Comparison of ENCODE assay signal across 33 cellular contexts in the genomic region with DNA sequence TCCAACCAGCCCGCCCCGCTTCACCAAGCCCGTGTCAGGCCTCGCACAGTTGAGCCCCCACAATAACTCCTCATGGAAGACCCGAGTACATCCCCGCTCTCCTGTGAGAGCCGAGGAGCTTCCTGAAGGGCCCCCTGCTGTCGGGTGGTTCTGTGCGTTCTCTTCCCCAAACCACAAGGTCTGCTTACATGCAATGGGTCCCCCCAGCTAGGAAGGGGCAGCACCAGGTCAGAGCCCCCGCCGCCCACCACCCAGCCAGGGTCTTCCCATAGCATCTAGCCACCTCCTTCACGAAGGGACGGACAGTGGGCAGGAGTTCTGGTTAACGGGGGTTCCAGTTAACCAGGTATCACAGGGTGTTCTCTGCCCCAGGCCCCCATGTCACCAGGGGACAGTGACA. TPM values are rescaled to one million over a fixed set of nuclear protein-coding genes. Genes with fewer than 3 reads are reported as not detected.
"Had no signal": no experiment of that assay in that cellular context is flagged by ENCODE, and none has a peak within 500 bp of the region (broad histone marks: within the 10 kb centered on the region; RNA-seq: fewer than 3 reads in every experiment).

No MANE protein-coding gene starts in this region.

- ATAC-seq: activated CD4-positive, alpha-beta T cell treated with anti-CD3 and anti-CD28 coated beads for 36 hours; activated CD8-positive, alpha-beta memory T cell treated with anti-CD3 and anti-CD28 coated beads, Interleukin-2, amount 10 ng/mL, durations not matched to agents 7 days and 5 days; activated CD8-positive, alpha-beta T cell treated with anti-CD3 and anti-CD28 coated beads, Interleukin-2, amount 10 ng/mL, durations not matched to agents 7 days and 5 days; T-helper 17 cell had no signal

- H3K27ac ChIP-seq: ascending aorta, coronary artery, dorsolateral prefrontal cortex, WERI-Rb-1 had no signal

- H3K4me1 Mint-ChIP-seq: activated B cell treated with CpG ODN at 0.5 μM for 24 hours; activated CD4-positive, alpha-beta T cell treated with anti-CD3 and anti-CD28 coated beads for 36 hours; activated CD4-positive, alpha-beta T cell treated with anti-CD3 and anti-CD28 coated beads, Interleukin-2, amount 10 ng/mL, durations not matched to agents 24 days and 14 days; activated CD8-positive, alpha-beta memory T cell treated with anti-CD3 and anti-CD28 coated beads, Interleukin-2, amount 10 ng/mL, durations not matched to agents 7 days and 5 days; activated naive CD4-positive, alpha-beta T cell treated with anti-CD3 and anti-CD28 coated beads, Interleukin-2, amount 50 U/mL, for 24 hours; activated naive CD8-positive, alpha-beta T cell treated with anti-CD3 and anti-CD28 coated beads, Interleukin-2, amount 10 ng/mL, durations not matched to agents 7 days and 5 days had no signal

- H3K4me1 ChIP-seq: ascending aorta had no signal

- H3K27ac Mint-ChIP-seq: activated B cell treated with CpG ODN at 0.5 μM for 24 hours; activated CD4-positive, alpha-beta memory T cell treated with anti-CD3 and anti-CD28 coated beads for 36 hours; activated CD4-positive, alpha-beta T cell treated with anti-CD3 and anti-CD28 coated beads for 36 hours; activated CD4-positive, alpha-beta T cell treated with anti-CD3 and anti-CD28 coated beads, Interleukin-2, amount 10 ng/mL, durations not matched to agents 24 days and 14 days; activated CD8-positive, alpha-beta memory T cell treated with anti-CD3 and anti-CD28 coated beads, Interleukin-2, amount 10 ng/mL, durations not matched to agents 7 days and 5 days; activated CD8-positive, alpha-beta T cell treated with anti-CD3 and anti-CD28 coated beads, Interleukin-2, amount 10 ng/mL, durations not matched to agents 7 days and 5 days; activated naive CD4-positive, alpha-beta T cell treated with anti-CD3 and anti-CD28 coated beads for 36 hours; activated naive CD4-positive, alpha-beta T cell treated with anti-CD3 and anti-CD28 coated beads, Interleukin-2, amount 50 U/mL, for 24 hours; activated naive CD8-positive, alpha-beta T cell treated with anti-CD3 and anti-CD28 coated beads, Interleukin-2, amount 10 ng/mL, durations not matched to agents 7 days and 5 days; activated T-helper 1 cell treated with anti-CD3 and anti-CD28 coated beads, Interleukin-12 subunit alpha, Interleukin-12 subunit beta, Interleukin-2, Interleukin-4 antibody, amounts not matched to agents 30 ng/mL and 10 ng/mL and 1 ng/mL, durations not matched to agents 14 hours and 24 hours and 36 hours; activated T-helper 2 cell treated with anti-CD3 and anti-CD28 coated beads, Interferon-gamma antibody, Interleukin-2, Interleukin-4, amounts not matched to agents 10 μg/mL and 5 μg/mL and 100 μg/mL, durations not matched to agents 14 hours and 24 hours and 36 hours; dendritic cell treated with granulocyte-macrophage colony-stimulating factor and Interleukin-4, amounts not matched to agents 40 ng/mL and 50 ng/mL, for 4 days; endodermal cell; T-helper 17 cell; T-helper 2 cell treated with Interferon-gamma antibody and Interleukin-4, amounts not matched to agents 5 μg/mL and 100 μg/mL, for 36 hours had no signal

- H3K9me3 Mint-ChIP-seq: activated B cell treated with CpG ODN at 0.5 μM for 24 hours; activated CD4-positive, alpha-beta memory T cell treated with anti-CD3 and anti-CD28 coated beads for 36 hours; activated CD4-positive, alpha-beta T cell treated with anti-CD3 and anti-CD28 coated beads, Interleukin-2, amount 10 ng/mL, durations not matched to agents 24 days and 14 days; activated naive CD4-positive, alpha-beta T cell treated with anti-CD3 and anti-CD28 coated beads for 36 hours; activated naive CD4-positive, alpha-beta T cell treated with anti-CD3 and anti-CD28 coated beads, Interleukin-2, amount 50 U/mL, for 24 hours; activated naive CD8-positive, alpha-beta T cell treated with anti-CD3 and anti-CD28 coated beads, Interleukin-2, amount 10 ng/mL, durations not matched to agents 7 days and 5 days; activated T-helper 1 cell treated with anti-CD3 and anti-CD28 coated beads, Interleukin-12 subunit alpha, Interleukin-12 subunit beta, Interleukin-2, Interleukin-4 antibody, amounts not matched to agents 30 ng/mL and 10 ng/mL and 1 ng/mL, durations not matched to agents 14 hours and 24 hours and 36 hours; activated T-helper 2 cell treated with anti-CD3 and anti-CD28 coated beads, Interferon-gamma antibody, Interleukin-2, Interleukin-4, amounts not matched to agents 10 μg/mL and 5 μg/mL and 100 μg/mL, durations not matched to agents 14 hours and 24 hours and 36 hours; dendritic cell treated with granulocyte-macrophage colony-stimulating factor and Interleukin-4, amounts not matched to agents 40 ng/mL and 50 ng/mL, for 4 days; endodermal cell; T-helper 2 cell treated with Interferon-gamma antibody and Interleukin-4, amounts not matched to agents 5 μg/mL and 100 μg/mL, for 36 hours had no signal

- H3K36me3 Mint-ChIP-seq: activated CD4-positive, alpha-beta memory T cell treated with anti-CD3 and anti-CD28 coated beads for 36 hours; activated CD8-positive, alpha-beta memory T cell treated with anti-CD3 and anti-CD28 coated beads, Interleukin-2, amount 10 ng/mL, durations not matched to agents 7 days and 5 days; activated naive CD4-positive, alpha-beta T cell treated with anti-CD3 and anti-CD28 coated beads, Interleukin-2, amount 50 U/mL, for 24 hours; activated naive CD8-positive, alpha-beta T cell treated with anti-CD3 and anti-CD28 coated beads, Interleukin-2, amount 10 ng/mL, durations not matched to agents 7 days and 5 days had no signal

- H3K4me3 Mint-ChIP-seq: activated B cell treated with CpG ODN at 0.5 μM for 24 hours; activated CD4-positive, alpha-beta memory T cell treated with anti-CD3 and anti-CD28 coated beads for 36 hours; activated CD4-positive, alpha-beta T cell treated with anti-CD3 and anti-CD28 coated beads for 36 hours; activated CD4-positive, alpha-beta T cell treated with anti-CD3 and anti-CD28 coated beads, Interleukin-2, amount 10 ng/mL, durations not matched to agents 24 days and 14 days; activated CD8-positive, alpha-beta memory T cell treated with anti-CD3 and anti-CD28 coated beads, Interleukin-2, amount 10 ng/mL, durations not matched to agents 7 days and 5 days; activated CD8-positive, alpha-beta T cell treated with anti-CD3 and anti-CD28 coated beads, Interleukin-2, amount 10 ng/mL, durations not matched to agents 7 days and 5 days; activated naive CD4-positive, alpha-beta T cell treated with anti-CD3 and anti-CD28 coated beads for 36 hours; activated naive CD4-positive, alpha-beta T cell treated with anti-CD3 and anti-CD28 coated beads, Interleukin-2, amount 50 U/mL, for 24 hours; activated naive CD8-positive, alpha-beta T cell treated with anti-CD3 and anti-CD28 coated beads, Interleukin-2, amount 10 ng/mL, durations not matched to agents 7 days and 5 days; activated T-helper 1 cell treated with anti-CD3 and anti-CD28 coated beads, Interleukin-12 subunit alpha, Interleukin-12 subunit beta, Interleukin-2, Interleukin-4 antibody, amounts not matched to agents 30 ng/mL and 10 ng/mL and 1 ng/mL, durations not matched to agents 14 hours and 24 hours and 36 hours; dendritic cell treated with granulocyte-macrophage colony-stimulating factor and Interleukin-4, amounts not matched to agents 40 ng/mL and 50 ng/mL, for 4 days; endodermal cell; T-helper 17 cell; T-helper 2 cell treated with Interferon-gamma antibody and Interleukin-4, amounts not matched to agents 5 μg/mL and 100 μg/mL, for 36 hours had no signal

- FAIRE-seq: frontal cortex had no signal

- H3K27me3 ChIP-seq: ascending aorta had no signal

- H3K36me3 ChIP-seq: ascending aorta, WERI-Rb-1 had no signal

- H3K9me3 ChIP-seq: ascending aorta had no signal

- DNase-seq: activated B cell treated with CpG ODN at 0.5 μM for 24 hours; activated CD4-positive, alpha-beta memory T cell treated with anti-CD3 and anti-CD28 coated beads for 36 hours; activated CD4-positive, alpha-beta T cell treated with anti-CD3 and anti-CD28 coated beads for 36 hours; activated CD4-positive, alpha-beta T cell treated with anti-CD3 and anti-CD28 coated beads, Interleukin-2, amount 10 ng/mL, durations not matched to agents 24 days and 14 days; activated CD4-positive, CD25-positive, alpha-beta regulatory T cell treated with anti-CD3 and anti-CD28 coated beads, Interleukin-2, amount 50 U/mL, for 72 hours; activated CD8-positive, alpha-beta memory T cell treated with anti-CD3 and anti-CD28 coated beads, Interleukin-2, amount 10 ng/mL, durations not matched to agents 7 days and 5 days; activated CD8-positive, alpha-beta memory T cell treated with anti-CD3 and anti-CD28 coated beads, Interleukin-2, amount 50 U/mL, for 4 hours; activated CD8-positive, alpha-beta T cell treated with anti-CD3 and anti-CD28 coated beads, Interleukin-2, amount 10 ng/mL, durations not matched to agents 7 days and 5 days; activated effector memory CD4-positive, alpha-beta T cell treated with anti-CD3 and anti-CD28 coated beads, Interleukin-2, amount 50 U/mL, for 16 hours; activated naive CD4-positive, alpha-beta T cell treated with anti-CD3 and anti-CD28 coated beads for 36 hours; activated naive CD8-positive, alpha-beta T cell treated with anti-CD3 and anti-CD28 coated beads, Interleukin-2, amount 10 ng/mL, durations not matched to agents 7 days and 5 days; activated T-cell treated with anti-CD3 and anti-CD28 coated beads, Interleukin-2, amount 50 U/mL, for 1 hour; activated T-cell treated with anti-CD3 and anti-CD28 coated beads, Interleukin-2, amount 50 U/mL, for 48 hours; caudate nucleus; cerebellar nuclear complex; dorsolateral prefrontal cortex; effector memory CD4-positive, alpha-beta T cell; foreskin fibroblast; head of caudate nucleus; T-helper 1 cell; T-helper 17 cell; T1000; WERI-Rb-1 had no signal

- H3K4me3 ChIP-seq: ascending aorta, coronary artery, dorsolateral prefrontal cortex had no signal

RNA-seq across cellular contexts. Expression of a gene that starts 51.5 kb away (rescaled TPM):
- total RNA-seq: activated B cell treated with CpG ODN at 0.5 μM for 24 hours; activated CD4-positive, alpha-beta memory T cell treated with anti-CD3 and anti-CD28 coated beads for 36 hours; activated CD4-positive, alpha-beta T cell treated with anti-CD3 and anti-CD28 coated beads for 36 hours; activated CD4-positive, alpha-beta T cell treated with anti-CD3 and anti-CD28 coated beads, Interleukin-2, amount 10 ng/mL, durations not matched to agents 24 days and 14 days; activated CD8-positive, alpha-beta memory T cell treated with anti-CD3 and anti-CD28 coated beads for 36 hours; activated CD8-positive, alpha-beta memory T cell treated with anti-CD3 and anti-CD28 coated beads, Interleukin-2, amount 10 ng/mL, durations not matched to agents 7 days and 5 days; activated CD8-positive, alpha-beta T cell treated with anti-CD3 and anti-CD28 coated beads, Interleukin-2, amount 10 ng/mL, durations not matched to agents 7 days and 5 days; activated naive CD4-positive, alpha-beta T cell treated with anti-CD3 and anti-CD28 coated beads for 36 hours; activated naive CD8-positive, alpha-beta T cell treated with anti-CD3 and anti-CD28 coated beads, Interleukin-2, amount 10 ng/mL, durations not matched to agents 7 days and 5 days; activated T-helper 2 cell treated with anti-CD3 and anti-CD28 coated beads, Interferon-gamma antibody, Interleukin-2, Interleukin-4, amounts not matched to agents 10 μg/mL and 5 μg/mL and 100 μg/mL, durations not matched to agents 14 hours and 24 hours and 36 hours; ascending aorta; frontal cortex; T-helper 17 cell had no signal
